Comparison of ENCODE assay signal across 21 cellular contexts in the genomic region with DNA sequence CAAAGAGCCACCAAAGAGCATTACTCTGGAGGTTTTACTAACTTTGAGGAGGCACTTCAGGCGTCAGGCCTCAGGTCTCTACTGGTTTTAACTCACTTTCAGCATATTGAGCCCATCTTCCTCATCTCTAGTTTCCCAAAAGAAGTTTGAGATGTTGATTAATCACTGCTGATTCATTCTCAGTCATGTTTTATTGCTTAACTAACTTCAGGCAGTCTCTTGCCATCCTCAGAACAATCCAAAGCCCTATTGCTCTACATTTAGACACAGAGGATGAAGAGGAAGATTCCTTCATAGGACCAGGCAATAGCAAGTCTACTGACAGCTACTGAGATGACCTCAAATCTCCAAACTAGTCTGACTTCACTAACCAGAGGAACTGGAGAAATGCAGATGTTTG. TPM values are rescaled to one million over a fixed set of nuclear protein-coding genes. Genes with fewer than 3 reads are reported as not detected.
A peak's percentile ranks its signal among the peaks of the same experiment; 100 is the strongest.
DNase-seq lines count a peak whose midpoint lies in the region; ATAC-seq and TF ChIP-seq lines count a peak whose summit lies in the region.
"Had no signal": no experiment of that assay in that cellular context is flagged by ENCODE, and none has a peak within 500 bp of the region (broad histone marks: within the 10 kb centered on the region; RNA-seq: fewer than 3 reads in every experiment).

No MANE protein-coding gene starts in this region.

- intact Hi-C loops in MCF 10A (cut with micrococcal nuclease), result no loop called here
- intact Hi-C loops in breast epithelium (cut with DNase I; ENCODE audit: low total_unique reads), result no loop called here
- intact Hi-C loops in OCI-LY7 (cut with micrococcal nuclease; ENCODE audit: unreplicated experiment), result no loop called here
- intact Hi-C loops in activated CD4-positive, alpha-beta T cell treated with anti-CD3 and anti-CD28 coated beads, Interleukin-2, amount 10 ng/mL, durations not matched to agents 24 days and 14 days (cut with micrococcal nuclease), result no loop called here

- no peaks in the 10 kb centered on the region for H3K9me2 ChIP-seq in OCI-LY7 (ENCODE audit: insufficient read depth, low read length)

- H3K4me3 ChIP-seq in breast epithelium (no peak overlapping the region), OCI-LY7 (ENCODE audit: low read depth, low read length, poor library complexity, severe bottlenecking) (no peak overlapping the region), fibroblast of mammary gland (ENCODE audit: control insufficient read depth, low read depth, low read length) (no peak overlapping the region)
- H3K4me3 ChIP-seq: coronary artery had no signal

- no peak for TF ChIP-seq CTCF in MCF 10A (IDR thresholded peaks at IDR 0.05; ENCODE audit: unreplicated experiment)
- no peak for TF ChIP-seq CTCF in breast epithelium (IDR thresholded peaks at IDR 0.05)
- no peak for TF ChIP-seq CTCF in OCI-LY7 (conservative IDR thresholded peaks at IDR 0.05; ENCODE audit: low read length)
- TF ChIP-seq CTCF in fibroblast of mammary gland (conservative IDR thresholded peaks at IDR 0.05; ENCODE audit: control insufficient read depth, insufficient read depth, low read depth, low read length), result no peak

- no peaks in the 10 kb centered on the region for H3K79me2 ChIP-seq in OCI-LY7 (ENCODE audit: insufficient read depth, low read depth, low read length)

- H3K4me3 Mint-ChIP-seq in MCF 10A (ENCODE audit: unreplicated experiment), result no peak overlapping the region
- no peak overlapping the region for H3K4me3 Mint-ChIP-seq in activated CD4-positive, alpha-beta T cell treated with anti-CD3 and anti-CD28 coated beads, Interleukin-2, amount 10 ng/mL, durations not matched to agents 24 days and 14 days
- H3K4me3 Mint-ChIP-seq: activated CD4-positive, alpha-beta T cell treated with anti-CD3 and anti-CD28 coated beads, Interleukin-2, amount 10 ng/mL, durations not matched to agents 7 days and 5 days; activated naive CD8-positive, alpha-beta T cell treated with anti-CD3 and anti-CD28 coated beads, Interleukin-2, amount 50 U/mL, for 24 hours; activated T-cell treated with anti-CD3 and anti-CD28 coated beads, Interleukin-2, amount 50 U/mL, for 24 hours; immature natural killer cell had no signal

- ATAC-seq in HG02970 (IDR thresholded peaks at IDR 0.05; ENCODE audit: low FRiP score, unreplicated experiment), result no peak
- ATAC-seq: activated naive CD8-positive, alpha-beta T cell treated with anti-CD3 and anti-CD28 coated beads, Interleukin-2, amount 50 U/mL, for 24 hours; sciatic nerve had no signal

- DNase-seq in MCF 10A (ENCODE audit: unreplicated experiment) (peak; percentile 75), breast epithelium (ENCODE audit: low spot score in 2 of 2) (no peak), OCI-LY7 (ENCODE audit: low spot score) (no peak), fibroblast of mammary gland (ENCODE audit: low read depth) (peak; percentile 88), NCI-H1694 treated with DMSO at 0.1 percent for 48 hours (lab: John Stamatoyannopoulos, UW) (no peak), DMS 273 treated with DMSO at 0.1 percent for 48 hours (lab: John Stamatoyannopoulos, UW) (no peak)
- DNase-seq in activated CD4-positive, alpha-beta T cell treated with anti-CD3 and anti-CD28 coated beads, Interleukin-2, amount 10 ng/mL, durations not matched to agents 24 days and 14 days, result no peak
- DNase-seq: 8988T; activated CD4-positive, alpha-beta T cell treated with anti-CD3 and anti-CD28 coated beads, Interleukin-2, amount 10 ng/mL, durations not matched to agents 7 days and 5 days; activated naive CD8-positive, alpha-beta T cell treated with anti-CD3 and anti-CD28 coated beads, Interleukin-2, amount 50 U/mL, for 24 hours; activated T-cell treated with anti-CD3 and anti-CD28 coated beads, Interleukin-2, amount 50 U/mL, for 24 hours; immature natural killer cell; KBM-7; NCI-H2029; NCI-H748 treated with DMSO at 0.1 percent for 48 hours; SHP77 treated with DMSO at 0.1 percent for 48 hours; stimulated activated CD4-positive, alpha-beta T cell treated with anti-CD3 and anti-CD28 coated beads, Interleukin-4, amount 100 ng/mL, for 24 hours; T-helper 9 cell had no signal

- no peaks in the 10 kb centered on the region for H3K4me1 ChIP-seq in breast epithelium
- peaks cover 61% of the 10 kb centered on the region for H3K4me1 ChIP-seq in OCI-LY7 (ENCODE audit: insufficient read depth, low read length, poor library complexity, severe bottlenecking)

- TF ChIP-seq POLR2A in breast epithelium (IDR thresholded peaks at IDR 0.05), result no peak

- no peak overlapping the region for H3K4me2 ChIP-seq in OCI-LY7 (ENCODE audit: low read length)

- no peaks in the 10 kb centered on the region for H3K36me3 ChIP-seq in breast epithelium
- no peaks in the 10 kb centered on the region for H3K36me3 ChIP-seq in OCI-LY7 (ENCODE audit: insufficient read depth, low read length)

- no TSS peak for BruUV-seq in MCF 10A (replicated peaks; lab: Mats Ljungman, UMichigan)
- no TSS peak for BruUV-seq in OCI-LY7 (replicated peaks; lab: Mats Ljungman, UMichigan)

- H3K36me3 Mint-ChIP-seq in MCF 10A (ENCODE audit: insufficient read depth, unreplicated experiment), result no peaks in the 10 kb centered on the region
- H3K36me3 Mint-ChIP-seq in activated CD4-positive, alpha-beta T cell treated with anti-CD3 and anti-CD28 coated beads, Interleukin-2, amount 10 ng/mL, durations not matched to agents 24 days and 14 days (ENCODE audit: low read depth), result no peaks in the 10 kb centered on the region

- H3K9me3 ChIP-seq in breast epithelium (no peaks in the 10 kb centered on the region), OCI-LY7 (ENCODE audit: low read length) (no peaks in the 10 kb centered on the region; the same call in 1 of the 2 replicates)

- H3K9me3 Mint-ChIP-seq in MCF 10A (ENCODE audit: unreplicated experiment), result peaks cover 7% of the 10 kb centered on the region
- H3K9me3 Mint-ChIP-seq in activated CD4-positive, alpha-beta T cell treated with anti-CD3 and anti-CD28 coated beads, Interleukin-2, amount 10 ng/mL, durations not matched to agents 24 days and 14 days, result no peaks in the 10 kb centered on the region
- H3K9me3 Mint-ChIP-seq: activated CD4-positive, alpha-beta T cell treated with anti-CD3 and anti-CD28 coated beads, Interleukin-2, amount 10 ng/mL, durations not matched to agents 7 days and 5 days; activated naive CD8-positive, alpha-beta T cell treated with anti-CD3 and anti-CD28 coated beads, Interleukin-2, amount 50 U/mL, for 24 hours; activated T-cell treated with anti-CD3 and anti-CD28 coated beads, Interleukin-2, amount 50 U/mL, for 24 hours had no signal

- H3K27ac Mint-ChIP-seq in MCF 10A (ENCODE audit: low read depth, unreplicated experiment), result no peak overlapping the region
- H3K27ac Mint-ChIP-seq in activated CD4-positive, alpha-beta T cell treated with anti-CD3 and anti-CD28 coated beads, Interleukin-2, amount 10 ng/mL, durations not matched to agents 24 days and 14 days, result no peak overlapping the region
- H3K27ac Mint-ChIP-seq: activated CD4-positive, alpha-beta T cell treated with anti-CD3 and anti-CD28 coated beads, Interleukin-2, amount 10 ng/mL, durations not matched to agents 7 days and 5 days; activated naive CD8-positive, alpha-beta T cell treated with anti-CD3 and anti-CD28 coated beads, Interleukin-2, amount 50 U/mL, for 24 hours; activated T-cell treated with anti-CD3 and anti-CD28 coated beads, Interleukin-2, amount 50 U/mL, for 24 hours; immature natural killer cell had no signal

- H2AFZ ChIP-seq in OCI-LY7 (ENCODE audit: low read length), result peak overlapping the region; percentile 42

- H3K27me3 Mint-ChIP-seq in MCF 10A (ENCODE audit: insufficient read depth, unreplicated experiment), result no peaks in the 10 kb centered on the region
- peaks cover 23% of the 10 kb centered on the region for H3K27me3 Mint-ChIP-seq in activated CD4-positive, alpha-beta T cell treated with anti-CD3 and anti-CD28 coated beads, Interleukin-2, amount 10 ng/mL, durations not matched to agents 24 days and 14 days

- H3K27me3 ChIP-seq in breast epithelium, result no peaks in the 10 kb centered on the region

- peaks cover 16% of the 10 kb centered on the region for H3K4me1 Mint-ChIP-seq in MCF 10A (ENCODE audit: insufficient read depth, unreplicated experiment)
- no peaks in the 10 kb centered on the region for H3K4me1 Mint-ChIP-seq in activated CD4-positive, alpha-beta T cell treated with anti-CD3 and anti-CD28 coated beads, Interleukin-2, amount 10 ng/mL, durations not matched to agents 24 days and 14 days
- H3K4me1 Mint-ChIP-seq: activated CD4-positive, alpha-beta T cell treated with anti-CD3 and anti-CD28 coated beads, Interleukin-2, amount 10 ng/mL, durations not matched to agents 7 days and 5 days; immature natural killer cell had no signal

- POLR2A ChIA-PET in MCF 10A (lab: Yijun Ruan, JAX) (no interaction called here), OCI-LY7 (lab: Charles Lee) (interaction anchor here (2.8 kb wide), 1 partner anchor 10 kb away, joined by 14 read pairs; no protein-coding TSS in a partner anchor)

- CTCF ChIA-PET in MCF 10A (lab: Yijun Ruan, JAX) (no interaction called here), OCI-LY7 (lab: Charles Lee; ENCODE audit: unreplicated experiment) (no interaction called here)

- no peak overlapping the region for H3K27ac ChIP-seq in breast epithelium
- H3K27ac ChIP-seq in OCI-LY7 (ENCODE audit: low read depth, low read length, poor library complexity, severe bottlenecking), result no peak overlapping the region
- H3K27ac ChIP-seq: coronary artery had no signal

- H4K20me1 ChIP-seq in OCI-LY7 (ENCODE audit: insufficient read depth, low read length), result no peaks in the 10 kb centered on the region

RNA-seq across cellular contexts. Expression of gene BET1, which starts 39.1 kb away (rescaled TPM):
- total RNA-seq in MCF 10A (2022) (54.4 and 72.7 TPM in 2 replicates), breast epithelium (10 to 100 TPM; 18.1 to 51.4 (median 31.8) TPM), OCI-LY7 (2022) (31.6 and 32.8 TPM in 2 replicates)
- total RNA-seq in OCI-LY7 (2014; rRNA removed; shearing (Covaris generic)), result 14.3 and 20.4 TPM in 2 replicates
- total RNA-seq in activated CD4-positive, alpha-beta T cell treated with anti-CD3 and anti-CD28 coated beads, Interleukin-2, amount 10 ng/mL, durations not matched to agents 24 days and 14 days, result 19.1 and 20.0 TPM in 2 replicates

Comparison
In these comparisons a context has a peak if more than half of its experiments do, and no peak if none do; other contexts are left out.
1. DNase-seq: peak in MCF 10A (single experiment) and fibroblast of mammary gland (single experiment); none in breast epithelium (0 of 2), OCI-LY7 (single experiment), NCI-H1694 treated with DMSO at 0.1 percent for 48 hours (single experiment), DMS 273 treated with DMSO at 0.1 percent for 48 hours (single experiment) and activated CD4-positive, alpha-beta T cell treated with anti-CD3 and anti-CD28 coated beads, Interleukin-2, amount 10 ng/mL, durations not matched to agents 24 days and 14 days (single experiment).